26 cellular contexts compared by ENCODE assay signal in the genomic region with DNA sequence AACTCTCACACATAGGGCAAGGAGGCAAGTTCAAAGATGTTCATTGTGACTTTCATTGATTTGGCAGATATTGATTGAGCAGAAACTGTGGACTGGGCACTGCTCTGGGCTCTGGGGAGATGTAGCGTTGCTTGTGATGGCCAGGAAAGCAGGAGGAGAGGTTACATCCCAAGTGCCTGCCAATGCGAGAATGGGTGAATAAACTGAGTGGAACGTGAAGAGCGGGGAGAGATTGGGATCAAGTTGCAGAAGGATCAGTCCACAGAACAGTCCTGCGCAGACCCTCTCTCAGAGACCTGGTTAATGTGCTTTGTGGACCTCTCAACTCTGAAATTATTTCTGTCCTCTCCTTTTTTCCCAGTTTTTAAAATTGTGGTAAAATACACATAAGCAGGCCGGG.
DNase-seq lines count a peak whose midpoint lies in the region; ATAC-seq, FAIRE-seq and TF ChIP-seq lines count a peak whose summit lies in the region.
"Had no signal": no experiment of that assay in that cellular context is flagged by ENCODE, and none has a peak within 500 bp of the region (broad histone marks: within the 10 kb centered on the region; RNA-seq: fewer than 3 reads in every experiment).

No MANE protein-coding gene starts in this region.

- H3K4me3 ChIP-seq in HepG2 (replicated peaks in 1 of 3; ENCODE audit: insufficient read depth in 1 of 3, low read depth in 2 of 3, low read length in 3 of 3) (no peak overlapping the region), right lobe of liver (no peak overlapping the region), SJCRH30 (peak overlapping the region; percentile 22; the same call in 1 of the 2 replicates), testis (no peak overlapping the region)
- H3K4me3 ChIP-seq: BLaER1 had no signal

- BruUV-seq in HepG2 (replicated peaks; lab: Mats Ljungman, UMichigan), result no TSS peak

- H3K9me3 ChIP-seq in HepG2 (ENCODE audit: low read length) (no peaks in the 10 kb centered on the region), right lobe of liver (no peaks in the 10 kb centered on the region), SJCRH30 (replicated peaks) (no peaks in the 10 kb centered on the region), testis (no peaks in the 10 kb centered on the region)
- H3K9me3 ChIP-seq: BE2C, BLaER1 had no signal

- no peak overlapping the region for H3K9ac ChIP-seq in HepG2 (ENCODE audit: insufficient read depth, low read depth, low read length)
- H3K9ac ChIP-seq: BLaER1 had no signal

- TF ChIP-seq POLR2A in HepG2 (IDR thresholded peaks at IDR 0.05; ENCODE audit: insufficient read depth in 1 of 2, low read depth in 2 of 2, low read length in 2 of 2) (no peak), right lobe of liver (IDR thresholded peaks at IDR 0.05) (no peak), testis (IDR thresholded peaks at IDR 0.05) (no peak)

- POLR2A ChIA-PET in HepG2 (lab: Yijun Ruan, JAX), result interaction anchor here (2.5 to 2.6 kb wide), 2 partner anchors 11 to 125 kb away, joined by 8 to 34 read pairs; no protein-coding TSS in a partner anchor

- H3K27ac ChIP-seq in HepG2 (ENCODE audit: extremely low read length, insufficient read depth, low read length) (peak overlapping the region; percentile 46), right lobe of liver (no peak overlapping the region), SJCRH30 (peak overlapping the region; percentile 3; the same call in 1 of the 2 replicates), testis (no peak overlapping the region)
- H3K27ac ChIP-seq: BLaER1 had no signal

- TF ChIP-seq CTCF in HepG2 (CRISPR knock-in tag; IDR thresholded peaks at IDR 0.05) (no peak), right lobe of liver (IDR thresholded peaks at IDR 0.05) (no peak), testis (IDR thresholded peaks at IDR 0.05) (no peak)

- H3K27me3 ChIP-seq in HepG2 (ENCODE audit: control insufficient read depth in 1 of 2, insufficient read depth in 2 of 2, low read length in 2 of 2) (no peaks in the 10 kb centered on the region), right lobe of liver (no peaks in the 10 kb centered on the region), SJCRH30 (no peaks in the 10 kb centered on the region), testis (no peaks in the 10 kb centered on the region)
- H3K27me3 ChIP-seq: BE2C, BLaER1 had no signal

- TF ChIP-seq RAD21 in HepG2 (CRISPR knock-in tag; IDR thresholded peaks at IDR 0.05), result no peak

- H4K20me1 ChIP-seq in HepG2 (ENCODE audit: insufficient read depth, low read length), result no peaks in the 10 kb centered on the region
- H4K20me1 ChIP-seq: BLaER1 had no signal

- no peaks in the 10 kb centered on the region for H3K79me2 ChIP-seq in HepG2 (ENCODE audit: insufficient read depth, low read length)

- TF ChIP-seq EP300 in HepG2 (IDR thresholded peaks at IDR 0.05; ENCODE audit: low read depth in 2 of 2, low read length in 2 of 2), result no peak
- no peak for TF ChIP-seq EP300 in HepG2 (CRISPR knock-in tag; IDR thresholded peaks at IDR 0.05; ENCODE audit: borderline replicate concordance)

- H3K4me1 ChIP-seq in HepG2 (ENCODE audit: insufficient read depth, low read length), result peaks cover 84% of the 10 kb centered on the region
- no peaks in the 10 kb centered on the region for H3K4me1 ChIP-seq in right lobe of liver
- H3K4me1 ChIP-seq in SJCRH30, result peaks cover 2% of the 10 kb centered on the region; the same call in 1 of the 2 replicates
- peaks cover 37% of the 10 kb centered on the region for H3K4me1 ChIP-seq in testis
- H3K4me1 ChIP-seq: BE2C had no signal

- CTCF ChIA-PET in HepG2 (lab: Yijun Ruan, JAX; ENCODE audit: low intra/inter-chr PET ratio, low total read pairs), result no interaction called here

- 89% methylated on average over 6 of the region's 6 CpGs for WGBS in HepG2 (ENCODE audit: low lambda C conversion rate)
- WGBS in right lobe of liver (ENCODE audit: insufficient coverage, low coverage, low lambda C conversion rate, missing lambda C conversion rate), result 51% methylated on average over 6 of the region's 6 CpGs
- 69 to 78% methylated on average over 6 of the region's 6 CpGs for WGBS in testis, 2 donors

- in situ Hi-C loops in HepG2 (cut with HindIII; ENCODE audit: extremely low pct_ligation_motif_present, low pct_unique_long_range_greater_than_20kb), result no loop called here

- H3K4me2 ChIP-seq in HepG2 (ENCODE audit: low read depth, low read length), result no peak overlapping the region
- H3K4me2 ChIP-seq: BLaER1 had no signal

- intact Hi-C loops in HepG2 (cut with micrococcal nuclease; ENCODE audit: unreplicated experiment), result no loop called here
- intact Hi-C loops in right lobe of liver (cut with DNase I), result no loop called here
- intact Hi-C loops in testis (cut with DNase I; ENCODE audit: low total_unique reads), result no loop called here

- no peak for FAIRE-seq in HepG2 (lab: Jason Lieb, UNC)
- FAIRE-seq: A204.1, G401.6, GM12891, GM19239 had no signal

- H3K36me3 ChIP-seq in HepG2 (replicated peaks in 1 of 2; ENCODE audit: control insufficient read depth in 1 of 2, insufficient read depth in 2 of 2, low read length in 2 of 2) (no peaks in the 10 kb centered on the region), right lobe of liver (no peaks in the 10 kb centered on the region), SJCRH30 (no peaks in the 10 kb centered on the region), testis (ENCODE audit: low read depth, missing control alignments) (no peaks in the 10 kb centered on the region)
- H3K36me3 ChIP-seq: BE2C, BLaER1 had no signal

- H2AFZ ChIP-seq in HepG2 (ENCODE audit: low read length), result no peak overlapping the region

- DNase-seq in HepG2 (ENCODE audit: low spot score) (no peak), right lobe of liver (no peak), SJCRH30 (peak in 1 of 2 experiments; percentile 52), left kidney (ENCODE audit: low read depth, low spot score) (peak; percentile 53), testis (no peak)
- DNase-seq: 8988T; ACHN; BE2C; C1 segment of cervical spinal cord; CD4-positive, alpha-beta memory T cell; CD4-positive, CD25-positive, alpha-beta regulatory T cell; CD8-positive, alpha-beta memory T cell; COR-L47; DMS 273 treated with DMSO at 0.1 percent for 48 hours; DMS153; DMS53; DMS79; DND-41; GF-D8 had no signal

- ATAC-seq in HepG2, result no peak
- no peak for ATAC-seq in right lobe of liver
- no peak for ATAC-seq in HG02678 (IDR thresholded peaks at IDR 0.05; ENCODE audit: unreplicated experiment)
- ATAC-seq in HG02840 (IDR thresholded peaks at IDR 0.05; ENCODE audit: low FRiP score, unreplicated experiment), result no peak

TF ChIP-seq in HepG2, 621 proteins besides CTCF, POLR2A, EP300 and RAD21 (continues in another document):
- no peak for TF ChIP-seq ZNF484 (CRISPR knock-in tag; IDR thresholded peaks at IDR 0.05; ENCODE audit: borderline replicate concordance, low read depth)
- no peak for TF ChIP-seq ATF7-NPFF (CRISPR knock-in tag; IDR thresholded peaks at IDR 0.05; ENCODE audit: low read depth)
- no peak for TF ChIP-seq HOXA5 (CRISPR knock-in tag; IDR thresholded peaks at IDR 0.05)
- no peak for TF ChIP-seq ZNF383 (CRISPR knock-in tag; IDR thresholded peaks at IDR 0.05; ENCODE audit: borderline replicate concordance)
- peak; percentile 82 for TF ChIP-seq KAT2B (IDR thresholded peaks at IDR 0.05; ENCODE audit: borderline replicate concordance, low read depth, low read length)
- TF ChIP-seq SRF (IDR thresholded peaks at IDR 0.05; ENCODE audit: low read depth, low read length), result no peak
- TF ChIP-seq MED1 (CRISPR knock-in tag; IDR thresholded peaks at IDR 0.05), result no peak
- peak; percentile 39; the same call in 1 of the 2 replicates for TF ChIP-seq ZBTB38 (CRISPR knock-in tag; IDR thresholded peaks at IDR 0.05)
- TF ChIP-seq ASH2L (IDR thresholded peaks at IDR 0.05; ENCODE audit: insufficient read length, low read depth, low read length), result no peak
- TF ChIP-seq MLLT10 (CRISPR knock-in tag; IDR thresholded peaks at IDR 0.05), result no peak
- TF ChIP-seq, protein P1, sequence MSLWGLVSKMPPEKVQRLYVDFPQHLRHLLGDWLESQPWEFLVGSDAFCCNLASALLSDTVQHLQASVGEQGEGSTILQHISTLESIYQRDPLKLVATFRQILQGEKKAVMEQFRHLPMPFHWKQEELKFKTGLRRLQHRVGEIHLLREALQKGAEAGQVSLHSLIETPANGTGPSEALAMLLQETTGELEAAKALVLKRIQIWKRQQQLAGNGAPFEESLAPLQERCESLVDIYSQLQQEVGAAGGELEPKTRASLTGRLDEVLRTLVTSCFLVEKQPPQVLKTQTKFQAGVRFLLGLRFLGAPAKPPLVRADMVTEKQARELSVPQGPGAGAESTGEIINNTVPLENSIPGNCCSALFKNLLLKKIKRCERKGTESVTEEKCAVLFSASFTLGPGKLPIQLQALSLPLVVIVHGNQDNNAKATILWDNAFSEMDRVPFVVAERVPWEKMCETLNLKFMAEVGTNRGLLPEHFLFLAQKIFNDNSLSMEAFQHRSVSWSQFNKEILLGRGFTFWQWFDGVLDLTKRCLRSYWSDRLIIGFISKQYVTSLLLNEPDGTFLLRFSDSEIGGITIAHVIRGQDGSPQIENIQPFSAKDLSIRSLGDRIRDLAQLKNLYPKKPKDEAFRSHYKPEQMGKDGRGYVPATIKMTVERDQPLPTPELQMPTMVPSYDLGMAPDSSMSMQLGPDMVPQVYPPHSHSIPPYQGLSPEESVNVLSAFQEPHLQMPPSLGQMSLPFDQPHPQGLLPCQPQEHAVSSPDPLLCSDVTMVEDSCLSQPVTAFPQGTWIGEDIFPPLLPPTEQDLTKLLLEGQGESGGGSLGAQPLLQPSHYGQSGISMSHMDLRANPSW (CRISPR knock-in tag; IDR thresholded peaks at IDR 0.05; ENCODE audit: borderline replicate concordance), result no peak
- no peak for TF ChIP-seq ZNF563 (CRISPR knock-in tag; IDR thresholded peaks at IDR 0.05)
- 0 out of 2 replicates have a peak, but pooled peaks have one; percentile 32 for TF ChIP-seq ONECUT2 (CRISPR knock-in tag; IDR thresholded peaks at IDR 0.05)
- no peak for TF ChIP-seq PHB2 (IDR thresholded peaks at IDR 0.05; ENCODE audit: partially characterized antibody)
- TF ChIP-seq, protein P2, sequence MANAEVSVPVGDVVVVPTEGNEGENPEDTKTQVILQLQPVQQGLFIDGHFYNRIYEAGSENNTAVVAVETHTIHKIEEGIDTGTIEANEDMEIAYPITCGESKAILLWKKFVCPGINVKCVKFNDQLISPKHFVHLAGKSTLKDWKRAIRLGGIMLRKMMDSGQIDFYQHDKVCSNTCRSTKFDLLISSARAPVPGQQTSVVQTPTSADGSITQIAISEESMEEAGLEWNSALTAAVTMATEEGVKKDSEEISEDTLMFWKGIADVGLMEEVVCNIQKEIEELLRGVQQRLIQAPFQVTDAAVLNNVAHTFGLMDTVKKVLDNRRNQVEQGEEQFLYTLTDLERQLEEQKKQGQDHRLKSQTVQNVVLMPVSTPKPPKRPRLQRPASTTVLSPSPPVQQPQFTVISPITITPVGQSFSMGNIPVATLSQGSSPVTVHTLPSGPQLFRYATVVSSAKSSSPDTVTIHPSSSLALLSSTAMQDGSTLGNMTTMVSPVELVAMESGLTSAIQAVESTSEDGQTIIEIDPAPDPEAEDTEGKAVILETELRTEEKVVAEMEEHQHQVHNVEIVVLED (CRISPR knock-in tag; IDR thresholded peaks at IDR 0.05; ENCODE audit: borderline replicate concordance), result no peak
- 0 out of 2 replicates have a peak, but pooled peaks have one; percentile 14 for TF ChIP-seq GATAD2A (CRISPR knock-in tag; IDR thresholded peaks at IDR 0.05)

Comparison
In these comparisons a context has a peak if more than half of its experiments do, and no peak if none do; other contexts are left out.
1. H3K27ac ChIP-seq: peak in HepG2 (single experiment) and SJCRH30 (single experiment); none in right lobe of liver (0 of 3) and testis (0 of 2).